In the genomic region with DNA sequence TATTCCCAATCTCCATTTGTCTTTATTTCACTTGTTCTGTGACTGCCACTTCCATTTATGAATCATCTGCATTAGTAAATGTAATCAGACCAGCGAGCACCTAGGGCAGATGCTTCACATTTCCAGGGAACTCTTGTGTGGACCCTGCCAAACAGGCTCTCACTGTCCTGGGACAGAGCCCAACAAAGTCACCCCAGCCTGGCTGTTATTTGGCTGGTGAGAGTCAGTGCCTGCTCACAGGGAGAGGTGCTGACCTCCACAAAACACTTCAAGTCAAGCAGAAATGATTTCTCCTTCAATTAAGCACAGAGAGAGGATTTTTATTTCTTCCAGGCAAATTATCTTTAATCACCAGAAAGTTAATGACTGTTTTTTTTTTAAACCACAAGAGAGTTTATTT, we compare ENCODE assay signal across 21 cellular contexts.
"Had no signal": no experiment of that assay in that cellular context is flagged by ENCODE, and none has a peak within 500 bp of the region (broad histone marks: within the 10 kb centered on the region; RNA-seq: fewer than 3 reads in every experiment).

No MANE protein-coding gene starts in this region.

- H3K36me3 ChIP-seq: gastrocnemius medialis, lower lobe of right lung, prostate gland, stomach had no signal

- H3K27ac ChIP-seq: gastrocnemius medialis, lower lobe of right lung, prostate gland, stomach, VCaP had no signal

- ATAC-seq: activated T-cell treated with anti-CD3 and anti-CD28 coated beads, Interleukin-2, amount 50 U/mL, for 72 hours; esophagus mucosa; gastrocnemius medialis; lower lobe of right lung; sciatic nerve had no signal

- H3K9me3 ChIP-seq: gastrocnemius medialis, lower lobe of right lung, prostate gland, stomach had no signal

- H3K27me3 ChIP-seq: gastrocnemius medialis, stomach had no signal

- H3K4me3 ChIP-seq: gastrocnemius medialis, lower lobe of right lung, prostate gland, smooth muscle cell, stomach had no signal

- H3K4me1 ChIP-seq: gastrocnemius medialis, lower lobe of right lung, prostate gland, stomach had no signal

- DNase-seq: activated CD4-positive, alpha-beta T cell treated with anti-CD3 and anti-CD28 coated beads, Interleukin-2, amount 50 U/mL, for 1 hour; activated CD4-positive, CD25-positive, alpha-beta regulatory T cell treated with anti-CD3 and anti-CD28 coated beads, Interleukin-2, amount 50 U/mL, for 72 hours; activated CD8-positive, alpha-beta memory T cell treated with anti-CD3 and anti-CD28 coated beads, Interleukin-2, amount 50 U/mL, for 48 hours; activated effector memory CD4-positive, alpha-beta T cell treated with anti-CD3 and anti-CD28 coated beads, Interleukin-2, amount 50 U/mL, for 16 hours; activated naive CD4-positive, alpha-beta T cell treated with anti-CD3 and anti-CD28 coated beads, Interleukin-2, amount 50 U/mL, for 16 hours; activated T-cell treated with anti-CD3 and anti-CD28 coated beads, Interleukin-2, amount 50 U/mL, for 72 hours; aorta; cerebellar nuclear complex; cortex of kidney; gastrocnemius medialis; lower lobe of right lung; nephron progenitor cell; stimulated activated CD4-positive, alpha-beta T cell treated with anti-CD3 and anti-CD28 coated beads, Interleukin-4, amount 100 ng/mL, for 1 hour; stomach; SW 1271; T-helper 2 cell had no signal
